22 cellular contexts compared by ENCODE assay signal in the genomic region with DNA sequence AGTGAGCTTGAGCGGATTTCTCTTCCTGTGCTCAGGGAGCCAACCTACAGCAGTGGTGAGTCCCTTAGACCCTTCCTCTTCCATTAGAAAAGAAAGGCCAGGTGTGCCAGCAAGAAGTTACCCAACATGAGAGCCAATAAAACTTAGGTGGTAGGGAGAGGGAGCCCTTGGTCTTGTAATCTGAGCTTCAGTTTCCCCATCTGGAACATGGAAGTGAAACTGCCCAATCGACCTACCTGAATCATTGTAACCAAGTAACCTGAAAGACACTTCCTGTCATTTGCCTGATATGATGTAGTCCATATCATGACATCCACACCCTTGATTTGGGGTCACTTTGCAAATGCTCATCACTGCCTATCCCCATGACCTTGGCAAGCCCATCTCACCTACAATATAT.
A peak's percentile ranks its signal among the peaks of the same experiment; 100 is the strongest.
DNase-seq lines count a peak whose midpoint lies in the region; ATAC-seq and TF ChIP-seq lines count a peak whose summit lies in the region.
"Had no signal": no experiment of that assay in that cellular context is flagged by ENCODE, and none has a peak within 500 bp of the region (broad histone marks: within the 10 kb centered on the region; RNA-seq: fewer than 3 reads in every experiment).

No MANE protein-coding gene starts in this region.

- POLR2A ChIA-PET in PC-9 (lab: Charles Lee; ENCODE audit: unreplicated experiment), result interaction anchor here (0.5 kb wide), 1 partner anchor 1649 kb away, joined by 6 read pairs; no protein-coding TSS in a partner anchor
- POLR2A ChIA-PET in CD4-positive, alpha-beta memory T cell (lab: Charles Lee; ENCODE audit: partially characterized antibody), result interaction anchor here (0.5 to 1.9 kb wide), 3 partner anchors 12 to 298 kb away, joined by 3 to 5 read pairs (median 3); no protein-coding TSS in a partner anchor
- POLR2A ChIA-PET in naive thymus-derived CD4-positive, alpha-beta T cell (lab: Charles Lee), result no interaction called here

- 0 out of 2 replicates have a peak overlapping the region, but pooled peaks have one; percentile 8 for H3K4me3 ChIP-seq in DOHH2 (ENCODE audit: low read length)
- H3K4me3 ChIP-seq in PC-9, result no peak overlapping the region
- H3K4me3 ChIP-seq in CD4-positive, alpha-beta memory T cell (ENCODE audit: low read length in 2 of 2), result no peak overlapping the region
- no peak overlapping the region for H3K4me3 ChIP-seq in naive thymus-derived CD4-positive, alpha-beta T cell (ENCODE audit: low read length)

- H3K79me2 ChIP-seq in DOHH2 (ENCODE audit: control insufficient read depth, low read length) (no peaks in the 10 kb centered on the region), PC-9 (ENCODE audit: low read depth) (no peaks in the 10 kb centered on the region)

- H3K9me3 Mint-ChIP-seq in HFFc6, result no peaks in the 10 kb centered on the region; the same call in 1 of the 2 replicates
- H3K9me3 Mint-ChIP-seq in glutamatergic neuron (ENCODE audit: unreplicated experiment), result peaks cover 44% of the 10 kb centered on the region
- H3K9me3 Mint-ChIP-seq in CD4-positive, alpha-beta memory T cell, result no peaks in the 10 kb centered on the region
- no peaks in the 10 kb centered on the region for H3K9me3 Mint-ChIP-seq in naive thymus-derived CD4-positive, alpha-beta T cell
- H3K9me3 Mint-ChIP-seq: activated naive CD8-positive, alpha-beta T cell treated with anti-CD3 and anti-CD28 coated beads, Interleukin-2, amount 10 ng/mL, durations not matched to agents 7 days and 5 days; activated T-helper 2 cell treated with anti-CD3 and anti-CD28 coated beads, Interferon-gamma antibody, Interleukin-2, Interleukin-4, amounts not matched to agents 10 μg/mL and 5 μg/mL and 100 μg/mL, durations not matched to agents 14 hours and 24 hours and 36 hours; brain; CD8-positive, alpha-beta memory T cell; nephron progenitor cell; stimulated activated effector memory CD8-positive, alpha-beta T cell treated with anti-CD3 and anti-CD28 coated beads, Interleukin-12 subunit alpha, Interleukin-12 subunit beta, amount 100 ng/mL, for 72 hours; T-cell had no signal

- H3K27me3 Mint-ChIP-seq in HFFc6 (ENCODE audit: insufficient read depth), result peaks cover 4% of the 10 kb centered on the region; the same call in 1 of the 2 replicates
- peaks cover 29% of the 10 kb centered on the region for H3K27me3 Mint-ChIP-seq in glutamatergic neuron (ENCODE audit: unreplicated experiment)
- H3K27me3 Mint-ChIP-seq in CD4-positive, alpha-beta memory T cell, result no peaks in the 10 kb centered on the region
- H3K27me3 Mint-ChIP-seq in naive thymus-derived CD4-positive, alpha-beta T cell, result peaks cover 0 to 19% (median 0%) of the 10 kb centered on the region in 5 donors

- TF ChIP-seq CTCF in DOHH2 (IDR thresholded peaks at IDR 0.05; ENCODE audit: low read depth, low read length, poor library complexity, severe bottlenecking) (no peak), HFFc6 (IDR thresholded peaks at IDR 0.05) (no peak), PC-9 (conservative IDR thresholded peaks at IDR 0.05) (no peak), glutamatergic neuron (IDR thresholded peaks at IDR 0.05; ENCODE audit: partially characterized antibody, unreplicated experiment) (no peak)

- no peak overlapping the region for H2AFZ ChIP-seq in PC-9

- H3K27ac ChIP-seq in DOHH2 (ENCODE audit: low read depth, low read length) (no peak overlapping the region), PC-9 (peak overlapping the region; percentile 91)
- no peak overlapping the region for H3K27ac ChIP-seq in CD4-positive, alpha-beta memory T cell (ENCODE audit: low read depth, low read length)
- no peak overlapping the region for H3K27ac ChIP-seq in naive thymus-derived CD4-positive, alpha-beta T cell (ENCODE audit: low read depth, low read length)

- ATAC-seq in GM21576 (IDR thresholded peaks at IDR 0.05; ENCODE audit: unreplicated experiment), result no peak
- ATAC-seq in naive thymus-derived CD4-positive, alpha-beta T cell, result no peak
- ATAC-seq: Right ventricle myocardium inferior; stimulated activated effector memory CD8-positive, alpha-beta T cell treated with anti-CD3 and anti-CD28 coated beads, Interleukin-12 subunit alpha, Interleukin-12 subunit beta, amount 100 ng/mL, for 72 hours; T-cell had no signal

- H3K9me2 ChIP-seq in DOHH2 (replicated peaks; ENCODE audit: control insufficient read depth, low read length) (no peaks in the 10 kb centered on the region), PC-9 (ENCODE audit: insufficient read depth) (no peaks in the 10 kb centered on the region)

- 0 out of 2 replicates have a peak, but pooled peaks cover 3% of the 10 kb centered on the region for H4K20me1 ChIP-seq in DOHH2 (ENCODE audit: control insufficient read depth, insufficient read depth, low read depth, low read length)
- no peaks in the 10 kb centered on the region for H4K20me1 ChIP-seq in PC-9 (ENCODE audit: insufficient read depth)

- H3K36me3 Mint-ChIP-seq in HFFc6 (ENCODE audit: low read depth) (no peaks in the 10 kb centered on the region; the same call in 1 of the 2 replicates), glutamatergic neuron (ENCODE audit: unreplicated experiment) (no peaks in the 10 kb centered on the region)
- H3K36me3 Mint-ChIP-seq in CD4-positive, alpha-beta memory T cell, result peaks cover 0 to 7% of the 10 kb centered on the region in 2 donors
- H3K36me3 Mint-ChIP-seq in naive thymus-derived CD4-positive, alpha-beta T cell, result peaks cover 0 to 7% (median 0%) of the 10 kb centered on the region in 5 donors
- H3K36me3 Mint-ChIP-seq: stimulated activated effector memory CD8-positive, alpha-beta T cell treated with anti-CD3 and anti-CD28 coated beads, Interleukin-12 subunit alpha, Interleukin-12 subunit beta, amount 100 ng/mL, for 72 hours; T-cell had no signal

- H3K4me1 Mint-ChIP-seq in HFFc6 (ENCODE audit: low read depth) (peaks cover 40% of the 10 kb centered on the region), glutamatergic neuron (ENCODE audit: low read depth, unreplicated experiment) (peaks cover 14% of the 10 kb centered on the region)
- peaks cover 0 to 12% (median 1%) of the 10 kb centered on the region in 4 donors for H3K4me1 Mint-ChIP-seq in CD4-positive, alpha-beta memory T cell
- H3K4me1 Mint-ChIP-seq in naive thymus-derived CD4-positive, alpha-beta T cell, result peaks cover 0 to 23% (median 6%) of the 10 kb centered on the region in 7 donors
- H3K4me1 Mint-ChIP-seq: nephron progenitor cell; stimulated activated effector memory CD8-positive, alpha-beta T cell treated with anti-CD3 and anti-CD28 coated beads, Interleukin-12 subunit alpha, Interleukin-12 subunit beta, amount 100 ng/mL, for 72 hours had no signal

- H3F3A ChIP-seq in DOHH2 (ENCODE audit: control insufficient read depth, insufficient read depth), result no peaks in the 10 kb centered on the region
- H3F3A ChIP-seq in PC-9 (ENCODE audit: insufficient read depth, low read depth), result peaks cover 39% of the 10 kb centered on the region

- CTCF ChIA-PET in PC-9 (lab: Charles Lee), result interaction anchor here (0.6 to 1.0 kb wide), 2 partner anchors 93 to 815 kb away, joined by 3 to 4 read pairs; no protein-coding TSS in a partner anchor
- CTCF ChIA-PET in CD4-positive, alpha-beta memory T cell (lab: Charles Lee; ENCODE audit: partially characterized antibody), result interaction anchor here (0.9 to 1.2 kb wide), 2 partner anchors 23 to 66 kb away, joined by 3 read pairs; no protein-coding TSS in a partner anchor
- CTCF ChIA-PET in naive thymus-derived CD4-positive, alpha-beta T cell (lab: Charles Lee), result no interaction called here

- H3K27ac Mint-ChIP-seq in HFFc6 (0 out of 2 replicates have a peak overlapping the region, but pooled peaks have one; percentile 36), glutamatergic neuron (ENCODE audit: unreplicated experiment) (peak overlapping the region; percentile 26)
- H3K27ac Mint-ChIP-seq in CD4-positive, alpha-beta memory T cell, result peak overlapping the region in 2 of 7 donors; percentile 18 to 53
- peak overlapping the region in 2 of 9 donors; percentile 36 to 37 for H3K27ac Mint-ChIP-seq in naive thymus-derived CD4-positive, alpha-beta T cell
- H3K27ac Mint-ChIP-seq: activated naive CD8-positive, alpha-beta T cell treated with anti-CD3 and anti-CD28 coated beads, Interleukin-2, amount 10 ng/mL, durations not matched to agents 7 days and 5 days; activated T-helper 2 cell treated with anti-CD3 and anti-CD28 coated beads, Interferon-gamma antibody, Interleukin-2, Interleukin-4, amounts not matched to agents 10 μg/mL and 5 μg/mL and 100 μg/mL, durations not matched to agents 14 hours and 24 hours and 36 hours; brain; nephron progenitor cell; stimulated activated effector memory CD8-positive, alpha-beta T cell treated with anti-CD3 and anti-CD28 coated beads, Interleukin-12 subunit alpha, Interleukin-12 subunit beta, amount 100 ng/mL, for 72 hours had no signal

- H3K27me3 ChIP-seq in DOHH2 (ENCODE audit: control insufficient read depth, low read length) (peaks cover 3% of the 10 kb centered on the region; the same call in 1 of the 2 replicates), PC-9 (ENCODE audit: insufficient read depth, low read depth) (no peaks in the 10 kb centered on the region)
- H3K27me3 ChIP-seq in CD4-positive, alpha-beta memory T cell (ENCODE audit: insufficient read depth, low read length), result no peaks in the 10 kb centered on the region
- no peaks in the 10 kb centered on the region for H3K27me3 ChIP-seq in naive thymus-derived CD4-positive, alpha-beta T cell (ENCODE audit: control insufficient read depth in 2 of 2, insufficient read depth in 2 of 2, low read length in 2 of 2)

- no peaks in the 10 kb centered on the region for H3K36me3 ChIP-seq in DOHH2 (ENCODE audit: control insufficient read depth, low read length)
- H3K36me3 ChIP-seq in PC-9 (ENCODE audit: low read depth), result no peaks in the 10 kb centered on the region
- no peaks in the 10 kb centered on the region for H3K36me3 ChIP-seq in CD4-positive, alpha-beta memory T cell (ENCODE audit: insufficient read depth, low read length)
- H3K36me3 ChIP-seq in naive thymus-derived CD4-positive, alpha-beta T cell (ENCODE audit: control insufficient read depth in 2 of 3, insufficient read depth in 3 of 3, low read length in 3 of 3), result no peaks in the 10 kb centered on the region

- no TSS peak for BruUV-seq in PC-9 (replicated peaks; lab: Mats Ljungman, UMichigan)

- H3K4me3 Mint-ChIP-seq in HFFc6 (no peak overlapping the region), glutamatergic neuron (ENCODE audit: unreplicated experiment) (no peak overlapping the region)
- no peak overlapping the region for H3K4me3 Mint-ChIP-seq in CD4-positive, alpha-beta memory T cell
- no peak overlapping the region for H3K4me3 Mint-ChIP-seq in naive thymus-derived CD4-positive, alpha-beta T cell
- H3K4me3 Mint-ChIP-seq: activated naive CD8-positive, alpha-beta T cell treated with anti-CD3 and anti-CD28 coated beads, Interleukin-2, amount 10 ng/mL, durations not matched to agents 7 days and 5 days; brain; CD8-positive, alpha-beta memory T cell; nephron progenitor cell; stimulated activated effector memory CD8-positive, alpha-beta T cell treated with anti-CD3 and anti-CD28 coated beads, Interleukin-12 subunit alpha, Interleukin-12 subunit beta, amount 100 ng/mL, for 72 hours; T-cell had no signal

- H3K4me2 ChIP-seq in DOHH2 (ENCODE audit: low read length) (peak overlapping the region; percentile 47), PC-9 (peak overlapping the region; percentile 62)

- intact Hi-C loops in PC-9 (cut with micrococcal nuclease; ENCODE audit: unreplicated experiment), result loop anchor here (2.0 to 5.0 kb wide), 3 partner anchors 26 to 94 kb away; no protein-coding TSS in a partner anchor
- intact Hi-C loops in CD4-positive, alpha-beta memory T cell (cut with micrococcal nuclease), result no loop called here
- intact Hi-C loops in naive thymus-derived CD4-positive, alpha-beta T cell (cut with micrococcal nuclease), result no loop called here

- H3K4me1 ChIP-seq in DOHH2 (ENCODE audit: control insufficient read depth, low read length) (peaks cover 15% of the 10 kb centered on the region), PC-9 (replicated peaks; ENCODE audit: insufficient read depth) (peaks cover 42% of the 10 kb centered on the region)
- H3K4me1 ChIP-seq in CD4-positive, alpha-beta memory T cell (ENCODE audit: insufficient read depth, low read length), result no peaks in the 10 kb centered on the region
- no peaks in the 10 kb centered on the region for H3K4me1 ChIP-seq in naive thymus-derived CD4-positive, alpha-beta T cell (ENCODE audit: control insufficient read depth in 2 of 2, insufficient read depth in 2 of 2, low read length in 2 of 2)

- no peaks in the 10 kb centered on the region for H3K9me3 ChIP-seq in DOHH2 (ENCODE audit: control insufficient read depth, insufficient read depth, low read length)
- no peaks in the 10 kb centered on the region for H3K9me3 ChIP-seq in PC-9 (ENCODE audit: insufficient read depth, low read depth)
- H3K9me3 ChIP-seq in CD4-positive, alpha-beta memory T cell (ENCODE audit: control insufficient read depth in 1 of 2, low read length in 2 of 2), result no peaks in the 10 kb centered on the region
- no peaks in the 10 kb centered on the region for H3K9me3 ChIP-seq in naive thymus-derived CD4-positive, alpha-beta T cell (ENCODE audit: control insufficient read depth in 2 of 3, low read length in 3 of 3)

- DNase-seq in HFFc6 (no peak), PC-9 (peak in 1 of 2 experiments; percentile 58), glutamatergic neuron (no peak)
- DNase-seq in CD4-positive, alpha-beta memory T cell, result no peak
- no peak for DNase-seq in naive thymus-derived CD4-positive, alpha-beta T cell
- DNase-seq: activated CD4-positive, alpha-beta T cell treated with anti-CD3 and anti-CD28 coated beads, Interleukin-2, amount 50 U/mL, for 1 hour; activated CD8-positive, alpha-beta memory T cell treated with anti-CD3 and anti-CD28 coated beads, Interleukin-2, amount 50 U/mL, for 4 hours; activated naive CD8-positive, alpha-beta T cell treated with anti-CD3 and anti-CD28 coated beads, Interleukin-2, amount 10 ng/mL, durations not matched to agents 7 days and 5 days; CD8-positive, alpha-beta memory T cell; DMS79; effector memory CD4-positive, alpha-beta T cell; midbrain; NCI-H146; NCI-H446; nephron progenitor cell; T-cell had no signal
